In genomic region chr10:95266674-95267095, GRCh38 we compare ENCODE assay signal across 9 cellular contexts. TPM values are rescaled to one million over a fixed set of nuclear protein-coding genes. Genes with fewer than 3 reads are reported as not detected.
DNase-seq lines count a peak whose midpoint lies in the region; ATAC-seq and TF ChIP-seq lines count a peak whose summit lies in the region.
"Had no signal": no experiment of that assay in that cellular context is flagged by ENCODE, and none has a peak within 500 bp of the region (broad histone marks: within the 10 kb centered on the region; RNA-seq: fewer than 3 reads in every experiment).

No MANE protein-coding gene starts in this region.

- BruUV-seq in A673 (replicated peaks; lab: Mats Ljungman, UMichigan): no TSS peak

- intact Hi-C loops in A673 (cut with micrococcal nuclease; ENCODE audit: unreplicated experiment): no loop called here

- H3K27me3 ChIP-seq in duodenal mucosa (ENCODE audit: control insufficient read depth in 1 of 2, insufficient read depth in 2 of 2, low read length in 2 of 2): no peaks in the 10 kb centered on the region
- no peaks in the 10 kb centered on the region for H3K27me3 ChIP-seq in muscle layer of duodenum (ENCODE audit: low read depth, low read length)
- H3K27me3 ChIP-seq in A673 (replicated peaks; ENCODE audit: insufficient read depth, low read depth, low read length, poor library complexity): peaks cover 4% of the 10 kb centered on the region

- peak overlapping the region in 1 of 2 donors; percentile 70 for H3K9ac ChIP-seq in duodenal mucosa (ENCODE audit: low read depth in 1 of 2, low read length in 2 of 2)

- no peak for TF ChIP-seq CTCF in A673 (conservative IDR thresholded peaks at IDR 0.05; ENCODE audit: low read depth, low read length)

- DNase-seq in DMS 273 (lab: John Stamatoyannopoulos, UW; ENCODE audit: unreplicated experiment): peak; percentile 18
- no peak for DNase-seq in DMS 273 treated with DMSO at 0.1 percent for 48 hours (lab: John Stamatoyannopoulos, UW)
- peak; percentile 50 for DNase-seq in NCI-H69 (lab: John Stamatoyannopoulos, UW)
- no peak for DNase-seq in activated effector memory CD4-positive, alpha-beta T cell treated with anti-CD3 and anti-CD28 coated beads, Interleukin-2, amount 50 U/mL, for 16 hours
- no peak for DNase-seq in A673 (ENCODE audit: low spot score)

- H3K4me3 ChIP-seq in duodenal mucosa (ENCODE audit: low read depth in 1 of 2, low read length in 2 of 2): no peak overlapping the region
- H3K4me3 ChIP-seq in muscle layer of duodenum (ENCODE audit: low read depth in 1 of 2, low read length in 2 of 2): no peak overlapping the region
- no peak overlapping the region for H3K4me3 ChIP-seq in A673 (ENCODE audit: low read depth, low read length, poor library complexity, severe bottlenecking)

- H3K4me1 ChIP-seq in duodenal mucosa (ENCODE audit: control insufficient read depth in 1 of 2, insufficient read depth in 2 of 2, low read length in 2 of 2) (peaks cover 38 to 42% of the 10 kb centered on the region in 2 donors), muscle layer of duodenum (ENCODE audit: control insufficient read depth in 1 of 2, insufficient read depth in 2 of 2, low read length in 2 of 2) (peaks cover 0 to 4% of the 10 kb centered on the region in 2 donors), A673 (ENCODE audit: insufficient read depth, low read length, poor library complexity, severe bottlenecking) (no peaks in the 10 kb centered on the region)

- POLR2A ChIA-PET in A673 (lab: Charles Lee; ENCODE audit: low non-redundant PET): no interaction called here

- peak; percentile 94 for ATAC-seq in HG02885 (IDR thresholded peaks at IDR 0.05; ENCODE audit: poor library complexity, unreplicated experiment)

- H3K27ac ChIP-seq in duodenal mucosa (ENCODE audit: low read depth, low read length): peak overlapping the region; percentile 85
- peak overlapping the region; percentile 91 for H3K27ac ChIP-seq in muscle layer of duodenum (ENCODE audit: low read length)
- no peak overlapping the region for H3K27ac ChIP-seq in A673 (ENCODE audit: low read depth, low read length, poor library complexity, severe bottlenecking)
- H3K27ac ChIP-seq: 22Rv1 had no signal

- CTCF ChIA-PET in A673 (lab: Charles Lee): no interaction called here

- H3K36me3 ChIP-seq in duodenal mucosa (ENCODE audit: control insufficient read depth in 1 of 2, insufficient read depth in 2 of 2, low read length in 2 of 2) (peaks cover 28 to 45% of the 10 kb centered on the region in 2 donors), muscle layer of duodenum (ENCODE audit: control insufficient read depth in 1 of 2, insufficient read depth in 2 of 2, low read length in 2 of 2) (peaks cover 0 to 27% of the 10 kb centered on the region in 2 donors), A673 (ENCODE audit: insufficient read depth, low read length, poor library complexity, severe bottlenecking) (no peaks in the 10 kb centered on the region)

- no peaks in the 10 kb centered on the region for H3K9me3 ChIP-seq in duodenal mucosa (ENCODE audit: control insufficient read depth in 1 of 2, low read length in 2 of 2)
- H3K9me3 ChIP-seq in muscle layer of duodenum (ENCODE audit: control insufficient read depth in 1 of 2, low read length in 2 of 2): no peaks in the 10 kb centered on the region
- H3K9me3 ChIP-seq in A673 (ENCODE audit: low read depth, low read length, poor library complexity, severe bottlenecking): no peaks in the 10 kb centered on the region

RNA-seq across cellular contexts. Expression of gene PDLIM1, which starts 24.1 kb away (rescaled TPM):
- 0.32 and 0.74 TPM in 2 replicates for total RNA-seq in A673 (2021)

Comparison
In these comparisons a context has a peak if more than half of its experiments do, and no peak if none do; other contexts are left out.
1. DNase-seq: peak in DMS 273 (single experiment) and NCI-H69 (single experiment); none in DMS 273 treated with DMSO at 0.1 percent for 48 hours (single experiment), activated effector memory CD4-positive, alpha-beta T cell treated with anti-CD3 and anti-CD28 coated beads, Interleukin-2, amount 50 U/mL, for 16 hours (single experiment) and A673 (single experiment).